Comparison of ENCODE assay signal across 38 cellular contexts in genomic region chr7:123047955-123048354, GRCh38. TPM values are rescaled to one million over a fixed set of nuclear protein-coding genes. Genes with fewer than 3 reads are reported as not detected.
"Had no signal": no experiment of that assay in that cellular context is flagged by ENCODE, and none has a peak within 500 bp of the region (broad histone marks: within the 10 kb centered on the region; RNA-seq: fewer than 3 reads in every experiment).

No MANE protein-coding gene starts in this region.

- H3K27me3 ChIP-seq: MG63 had no signal

- H3K36me3 ChIP-seq: MG63 had no signal

- H3K4me3 ChIP-seq: MG63 had no signal

- DNase-seq: Karpas-422, Kasumi-1, MG63, MM.1S, MV-4-11, NCI-H1048, NCI-H1092, NCI-H1092 treated with DMSO at 0.1 percent for 48 hours, NCI-H1105, NCI-H1105 treated with DMSO at 0.1 percent for 48 hours, NCI-H1417, NCI-H1417 treated with DMSO at 0.1 percent for 48 hours, NCI-H1436, NCI-H1436 treated with DMSO at 0.1 percent for 48 hours, NCI-H146, NCI-H1694, NCI-H1694 treated with DMSO at 0.1 percent for 48 hours, NCI-H187, NCI-H187 treated with DMSO at 0.1 percent for 48 hours, NCI-H1930, NCI-H2029, NCI-H2029 treated with DMSO at 0.1 percent for 48 hours, NCI-H2081, NCI-H2081 treated with DMSO at 0.1 percent for 48 hours, NCI-H2107, NCI-H2171, NCI-H2171 treated with DMSO at 0.1 percent for 48 hours, NCI-H2227 treated with DMSO at 0.1 percent for 48 hours, NCI-H226, NCI-H345, NCI-H446, NCI-H446 treated with DMSO at 0.1 percent for 48 hours, NCI-H510A, NCI-H510A treated with DMSO at 0.1 percent for 48 hours had no signal

RNA-seq across cellular contexts. Expression of gene TAS2R16, which starts 52.5 kb away (rescaled TPM):
- total RNA-seq: LHCN-M2, M059J, MCF 10A, NCI-H460 had no signal
